In genomic region chr2:206823178-206823577, GRCh38 we compare ENCODE assay signal across 24 cellular contexts. TPM values are rescaled to one million over a fixed set of nuclear protein-coding genes. Genes with fewer than 3 reads are reported as not detected.
DNase-seq lines count a peak whose midpoint lies in the region; ATAC-seq and TF ChIP-seq lines count a peak whose summit lies in the region.
"Had no signal": no experiment of that assay in that cellular context is flagged by ENCODE, and none has a peak within 500 bp of the region (broad histone marks: within the 10 kb centered on the region; RNA-seq: fewer than 3 reads in every experiment).

No MANE protein-coding gene starts in this region.

- H3K27ac ChIP-seq in heart left ventricle (peak overlapping the region; percentile 29 to 85 (median 69)), lower lobe of right lung (no peak overlapping the region), thyroid gland (peak overlapping the region; percentile 21 to 51 (median 49))
- H3K27ac ChIP-seq: neutrophil, SK-N-MC, suprapubic skin had no signal

- H3K9me3 ChIP-seq in heart left ventricle = no peaks in the 10 kb centered on the region
- H3K9me3 ChIP-seq in lower lobe of right lung = no peaks in the 10 kb centered on the region
- H3K9me3 ChIP-seq in thyroid gland = no peaks in the 10 kb centered on the region
- H3K9me3 ChIP-seq: neutrophil, suprapubic skin had no signal

- ATAC-seq in heart left ventricle = peak; percentile 96 to 98 (median 98)
- ATAC-seq in lower lobe of right lung = peak; percentile 92
- no peak for ATAC-seq in GM21737 (IDR thresholded peaks at IDR 0.05; ENCODE audit: unreplicated experiment)
- ATAC-seq: left colon had no signal

- H3K4me1 ChIP-seq in heart left ventricle (peaks cover 0 to 15% (median 5%) of the 10 kb centered on the region in 12 donors), lower lobe of right lung (peaks cover 13% of the 10 kb centered on the region), thyroid gland (peaks cover 0 to 11% of the 10 kb centered on the region in 2 donors)
- H3K4me1 ChIP-seq: suprapubic skin had no signal

- DNase-seq in NCI-H2227 treated with DMSO at 0.1 percent for 48 hours (lab: John Stamatoyannopoulos, UW) (peak; percentile 64), heart left ventricle (peak in 4 of 5 donors; percentile 35 to 45 (median 38)), lower lobe of right lung (no peak), thyroid gland (peak; percentile 74 to 77), NCI-H69 (lab: John Stamatoyannopoulos, UW) (no peak), activated gamma-delta T cell treated with Interleukin-2 at 50 U/mL for 16 hours (no peak)
- no peak for DNase-seq in activated CD4-positive, CD25-positive, alpha-beta regulatory T cell treated with anti-CD3 and anti-CD28 coated beads, Interleukin-2, amount 50 U/mL, for 72 hours
- DNase-seq: activated CD4-positive, CD25-positive, alpha-beta regulatory T cell; activated naive CD4-positive, alpha-beta T cell treated with Interleukin-2 at 50 U/mL for 16 hours; activated T-cell treated with anti-CD3 and anti-CD28 coated beads, Interleukin-2, amount 50 U/mL, for 24 hours; amygdala; caudate nucleus; CD4-positive, CD25-positive, alpha-beta regulatory T cell; DMS 273 treated with DMSO at 0.1 percent for 48 hours; GDM1; GOT3; left colon; NCI-H187 treated with DMSO at 0.1 percent for 48 hours; NCI-H345 had no signal

- intact Hi-C loops in heart left ventricle (cut with DNase I) = no loop called here
- intact Hi-C loops in lower lobe of right lung (cut with DNase I) = no loop called here
- intact Hi-C loops in thyroid gland (cut with DNase I) = no loop called here

- H3K4me3 ChIP-seq in heart left ventricle (peak overlapping the region in 2 of 12 donors; percentile 15 to 29), lower lobe of right lung (no peak overlapping the region), thyroid gland (replicated peaks in 1 of 3) (no peak overlapping the region)
- H3K4me3 ChIP-seq: SK-N-MC, suprapubic skin had no signal

- H3K27me3 ChIP-seq in heart left ventricle (no peaks in the 10 kb centered on the region), lower lobe of right lung (ENCODE audit: low read depth) (no peaks in the 10 kb centered on the region), thyroid gland (no peaks in the 10 kb centered on the region)
- H3K27me3 ChIP-seq: neutrophil, suprapubic skin had no signal

- H3K36me3 ChIP-seq in heart left ventricle (no peaks in the 10 kb centered on the region), lower lobe of right lung (no peaks in the 10 kb centered on the region), thyroid gland (no peaks in the 10 kb centered on the region)
- H3K36me3 ChIP-seq: neutrophil, suprapubic skin had no signal

- no peak for TF ChIP-seq CTCF in heart left ventricle (IDR thresholded peaks at IDR 0.05)
- TF ChIP-seq CTCF in lower lobe of right lung (IDR thresholded peaks at IDR 0.05) = no peak
- no peak for TF ChIP-seq CTCF in thyroid gland (IDR thresholded peaks at IDR 0.05)

- WGBS in heart left ventricle, 4 donors = 31 to 38% (median 34%) methylated on average over 6 of the region's 6 CpGs
- WGBS in thyroid gland, 2 donors = 21 to 27% methylated on average over 6 of the region's 6 CpGs

- TF ChIP-seq POLR2A in heart left ventricle (IDR thresholded peaks at IDR 0.05) = no peak
- TF ChIP-seq POLR2A in thyroid gland (IDR thresholded peaks at IDR 0.05) = no peak

RNA-seq across cellular contexts. Expression of gene FASTKD2, which starts 57.8 kb away (rescaled TPM):
- total RNA-seq in heart left ventricle (10 to 100 TPM; 32.6 to 48.0 (median 42.4) TPM), lower lobe of right lung (18.2 TPM), thyroid gland (10 to 100 TPM; 39.2 to 67.0 (median 46.2) TPM)
- 10 to 100 TPM; 10.9 to 42.2 TPM for polyA plus RNA-seq in heart left ventricle

RNA-seq across cellular contexts. Expression of gene MDH1B, which starts 58.0 kb away (rescaled TPM):
- total RNA-seq in heart left ventricle = 1 to 10 TPM in 5 of 9 donors, under 1 TPM in 4; 0.30 to 2.0 (median 1.1) TPM
- under 1 TPM; 0.33 to 0.53 TPM for polyA plus RNA-seq in heart left ventricle
- total RNA-seq in lower lobe of right lung = 3.3 TPM
- 10 to 100 TPM in 2 of 4 donors, 1 to 10 TPM in 2; 5.0 to 15.5 (median 11.5) TPM for total RNA-seq in thyroid gland
- total RNA-seq: CD4-positive, CD25-positive, alpha-beta regulatory T cell; HT-29 had no signal
- polyA plus RNA-seq: CD4-positive, CD25-positive, alpha-beta regulatory T cell had no signal

Comparison
In these comparisons a context has a peak if more than half of its experiments do, and no peak if none do; other contexts are left out.
1. DNase-seq: peak in NCI-H2227 treated with DMSO at 0.1 percent for 48 hours (single experiment), heart left ventricle (4 of 5) and thyroid gland (2 of 2); none in lower lobe of right lung (single experiment), activated CD4-positive, CD25-positive, alpha-beta regulatory T cell treated with anti-CD3 and anti-CD28 coated beads, Interleukin-2, amount 50 U/mL, for 72 hours (single experiment), NCI-H69 (single experiment) and activated gamma-delta T cell treated with Interleukin-2 at 50 U/mL for 16 hours (single experiment).